In genomic region chr6:148465011-148465335, GRCh38 we compare ENCODE assay signal across 10 cellular contexts.
DNase-seq lines count a peak whose midpoint lies in the region; ATAC-seq and TF ChIP-seq lines count a peak whose summit lies in the region.
"Had no signal": no experiment of that assay in that cellular context is flagged by ENCODE, and none has a peak within 500 bp of the region (broad histone marks: within the 10 kb centered on the region; RNA-seq: fewer than 3 reads in every experiment).

No MANE protein-coding gene starts in this region.

- TF ChIP-seq CTCF in VCaP (conservative IDR thresholded peaks at IDR 0.05), result peak; percentile 35
- peak; percentile 61 for TF ChIP-seq CTCF in glutamatergic neuron (IDR thresholded peaks at IDR 0.05; ENCODE audit: partially characterized antibody, unreplicated experiment)

- ATAC-seq in GM18907 (IDR thresholded peaks at IDR 0.05; ENCODE audit: unreplicated experiment), result no peak
- no peak for ATAC-seq in stimulated activated naive B cell treated with anti-CD40 and anti-IgM and Interleukin-4, amounts not matched to agents 10 μg/mL and 1 μg/mL and 100 μg/mL, for 72 hours (replicated peaks)
- no peak for ATAC-seq in HG02623 (IDR thresholded peaks at IDR 0.05; ENCODE audit: unreplicated experiment)

- no peak overlapping the region for H3K27ac Mint-ChIP-seq in glutamatergic neuron (ENCODE audit: unreplicated experiment)
- no peak overlapping the region for H3K27ac Mint-ChIP-seq in stimulated activated naive B cell treated with anti-CD40 and anti-IgM and Interleukin-4, amounts not matched to agents 10 μg/mL and 1 μg/mL and 100 μg/mL, for 72 hours
- H3K27ac Mint-ChIP-seq: activated CD4-positive, alpha-beta T cell treated with anti-CD3 and anti-CD28 coated beads, Interleukin-2, amount 10 ng/mL, durations not matched to agents 7 days and 5 days had no signal

- H3K36me3 Mint-ChIP-seq in glutamatergic neuron (ENCODE audit: unreplicated experiment), result no peaks in the 10 kb centered on the region
- no peaks in the 10 kb centered on the region for H3K36me3 Mint-ChIP-seq in stimulated activated naive B cell treated with anti-CD40 and anti-IgM and Interleukin-4, amounts not matched to agents 10 μg/mL and 1 μg/mL and 100 μg/mL, for 72 hours

- H3K9ac ChIP-seq in GM23248, result peak overlapping the region; percentile 49

- no peaks in the 10 kb centered on the region for H3K9me3 Mint-ChIP-seq in glutamatergic neuron (ENCODE audit: unreplicated experiment)
- no peaks in the 10 kb centered on the region for H3K9me3 Mint-ChIP-seq in stimulated activated naive B cell treated with anti-CD40 and anti-IgM and Interleukin-4, amounts not matched to agents 10 μg/mL and 1 μg/mL and 100 μg/mL, for 72 hours
- H3K9me3 Mint-ChIP-seq: activated CD4-positive, alpha-beta T cell treated with anti-CD3 and anti-CD28 coated beads, Interleukin-2, amount 10 ng/mL, durations not matched to agents 7 days and 5 days had no signal

- H3K4me2 ChIP-seq in GM23248 (ENCODE audit: unreplicated experiment), result peak overlapping the region; percentile 14

- H2AFZ ChIP-seq in GM23248, result no peak overlapping the region

- no peak overlapping the region for H3K4me3 ChIP-seq in GM23248
- H3K4me3 ChIP-seq: mucosa of descending colon, sigmoid colon had no signal

- peaks cover 16% of the 10 kb centered on the region for H3K4me1 Mint-ChIP-seq in glutamatergic neuron (ENCODE audit: low read depth, unreplicated experiment)
- H3K4me1 Mint-ChIP-seq in stimulated activated naive B cell treated with anti-CD40 and anti-IgM and Interleukin-4, amounts not matched to agents 10 μg/mL and 1 μg/mL and 100 μg/mL, for 72 hours, result peaks cover 10 to 23% of the 10 kb centered on the region in 2 donors

- 42 to 47% methylated on average over 5 of the region's 5 CpGs for WGBS in GM23248 (ENCODE audit: low coverage in 1 of 2, low lambda C conversion rate in 2 of 2, missing lambda C conversion rate in 2 of 2), 2 experiments

- no peaks in the 10 kb centered on the region for H4K20me1 ChIP-seq in GM23248 (ENCODE audit: insufficient read depth)

- no peaks in the 10 kb centered on the region for H3K27me3 Mint-ChIP-seq in glutamatergic neuron (ENCODE audit: unreplicated experiment)
- H3K27me3 Mint-ChIP-seq in stimulated activated naive B cell treated with anti-CD40 and anti-IgM and Interleukin-4, amounts not matched to agents 10 μg/mL and 1 μg/mL and 100 μg/mL, for 72 hours, result peaks cover 18 to 43% of the 10 kb centered on the region in 2 donors

- in situ Hi-C loops in GM23248 (cut with MboI), result no loop called here

- no peaks in the 10 kb centered on the region for H3K9me2 ChIP-seq in GM23248 (ENCODE audit: insufficient read depth)

- peaks cover 38% of the 10 kb centered on the region for H3K4me1 ChIP-seq in GM23248 (ENCODE audit: insufficient read depth)

- peaks cover 23% of the 10 kb centered on the region for H3K36me3 ChIP-seq in GM23248 (ENCODE audit: low read depth)
- H3K36me3 ChIP-seq: sigmoid colon had no signal

- DNase-seq in GM23248 (no peak), glutamatergic neuron (no peak), substantia nigra (lab: John Stamatoyannopoulos, UW) (no peak)
- no peak for DNase-seq in stimulated activated naive B cell treated with anti-CD40 and anti-IgM and Interleukin-4, amounts not matched to agents 10 μg/mL and 1 μg/mL and 100 μg/mL, for 72 hours

- peaks cover 33% of the 10 kb centered on the region for H3F3A ChIP-seq in GM23248 (ENCODE audit: insufficient read depth)

- H3K79me2 ChIP-seq in GM23248 (ENCODE audit: insufficient read depth), result peaks cover 98% of the 10 kb centered on the region

- no peaks in the 10 kb centered on the region for H3K27me3 ChIP-seq in GM23248 (replicated peaks; ENCODE audit: insufficient read depth)
- H3K27me3 ChIP-seq: sigmoid colon had no signal

- H3K9me3 ChIP-seq in GM23248 (ENCODE audit: low read depth), result no peaks in the 10 kb centered on the region
- H3K9me3 ChIP-seq: mucosa of descending colon, sigmoid colon had no signal

- H3K27ac ChIP-seq in GM23248, result peak overlapping the region; percentile 34
- no peak overlapping the region for H3K27ac ChIP-seq in VCaP
- peak overlapping the region; percentile 82 for H3K27ac ChIP-seq in substantia nigra (ENCODE audit: low read depth, low read length, poor library complexity, severe bottlenecking)

- no peak overlapping the region for H3K4me3 Mint-ChIP-seq in glutamatergic neuron (ENCODE audit: unreplicated experiment)
- H3K4me3 Mint-ChIP-seq in stimulated activated naive B cell treated with anti-CD40 and anti-IgM and Interleukin-4, amounts not matched to agents 10 μg/mL and 1 μg/mL and 100 μg/mL, for 72 hours, result no peak overlapping the region
- H3K4me3 Mint-ChIP-seq: activated CD4-positive, alpha-beta T cell treated with anti-CD3 and anti-CD28 coated beads, Interleukin-2, amount 10 ng/mL, durations not matched to agents 7 days and 5 days had no signal
